In the genomic region with DNA sequence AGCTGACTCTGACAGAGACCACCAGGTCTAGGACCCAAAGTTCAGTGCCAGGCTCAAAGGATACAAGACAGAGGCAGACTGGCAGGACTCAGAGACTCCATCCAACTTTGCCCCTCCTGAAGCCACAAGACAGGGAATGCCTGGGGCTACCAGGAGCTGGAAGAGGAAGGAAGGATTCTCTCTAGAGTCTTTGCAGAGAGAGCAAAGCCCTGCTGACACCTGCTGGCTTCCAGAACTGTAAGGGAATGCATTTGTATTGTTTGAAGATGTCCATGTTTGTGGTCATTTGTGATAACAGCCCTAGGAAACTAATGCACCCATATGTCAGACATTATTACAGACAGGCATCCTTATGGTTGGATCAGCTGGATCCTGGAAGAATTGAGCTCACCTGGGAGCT, we compare ENCODE assay signal across 20 cellular contexts.
DNase-seq lines count a peak whose midpoint lies in the region; ATAC-seq and TF ChIP-seq lines count a peak whose summit lies in the region.
"Had no signal": no experiment of that assay in that cellular context is flagged by ENCODE, and none has a peak within 500 bp of the region (broad histone marks: within the 10 kb centered on the region; RNA-seq: fewer than 3 reads in every experiment).

No MANE protein-coding gene starts in this region.

- POLR2A ChIA-PET in Caco-2 (lab: Charles Lee): no interaction called here
- POLR2A ChIA-PET in WTC11 (lab: Charles Lee): no interaction called here

- TF ChIP-seq CTCF in Caco-2 (IDR thresholded peaks at IDR 0.05; ENCODE audit: insufficient read depth in 1 of 2, low read depth in 1 of 2, low read length in 1 of 2, severe bottlenecking in 1 of 2, unreplicated experiment in 1 of 2) (no peak), WERI-Rb-1 (IDR thresholded peaks at IDR 0.05; ENCODE audit: low read depth, low read length) (peak; percentile 35; the same call in 1 of the 2 replicates), WTC11 (IDR thresholded peaks at IDR 0.05) (no peak)

- H3K4me1 Mint-ChIP-seq in Caco-2 (ENCODE audit: low read depth, unreplicated experiment): peaks cover 15% of the 10 kb centered on the region
- H3K4me1 Mint-ChIP-seq in WTC11: peaks cover 7% of the 10 kb centered on the region; the same call in 1 of the 2 replicates
- H3K4me1 Mint-ChIP-seq: CD4-positive, CD25-positive, alpha-beta regulatory T cell had no signal

- H3K36me3 Mint-ChIP-seq in Caco-2 (ENCODE audit: insufficient read depth, unreplicated experiment): peaks cover 23% of the 10 kb centered on the region
- peaks cover 8% of the 10 kb centered on the region for H3K36me3 Mint-ChIP-seq in WTC11
- H3K36me3 Mint-ChIP-seq: CD4-positive, CD25-positive, alpha-beta regulatory T cell had no signal

- DNase-seq in COR-L47 (lab: John Stamatoyannopoulos, UW) (peak; percentile 2), Caco-2 (peak in 1 of 2 experiments; percentile 9), WERI-Rb-1 (no peak), left colon (no peak), WTC11 (ENCODE audit: low spot score) (no peak)
- DNase-seq: CD4-positive, CD25-positive, alpha-beta regulatory T cell; DMS 273 treated with DMSO at 0.1 percent for 48 hours; KG1; NCI-H1105; NCI-H146; NCI-H2029; NCI-H446; NCI-H526; NK-92 treated with Interleukin-12 subunit alpha and Interleukin-12 subunit beta, amount 100 ng/mL, for 24 hours; SIG-M5 had no signal

- ATAC-seq in left colon: peak; percentile 52
- no peak for ATAC-seq in HG02759 (IDR thresholded peaks at IDR 0.05; ENCODE audit: unreplicated experiment)
- no peak for ATAC-seq in HG02970 (IDR thresholded peaks at IDR 0.05; ENCODE audit: low FRiP score, unreplicated experiment)
- no peak for ATAC-seq in WTC11
- ATAC-seq: GM23338 had no signal

- H3K9me3 ChIP-seq in Caco-2: peaks cover 15% of the 10 kb centered on the region
- peaks cover 3% of the 10 kb centered on the region for H3K9me3 ChIP-seq in WERI-Rb-1 (ENCODE audit: severe bottlenecking)
- H3K9me3 ChIP-seq: HAP-1 had no signal

- peak overlapping the region; percentile 40 for H3K27ac Mint-ChIP-seq in Caco-2 (ENCODE audit: unreplicated experiment)
- no peak overlapping the region for H3K27ac Mint-ChIP-seq in WTC11
- H3K27ac Mint-ChIP-seq: GM23338 had no signal

- no peak overlapping the region for H3K27ac ChIP-seq in WERI-Rb-1
- H3K27ac ChIP-seq: RWPE1 had no signal

- H3K36me3 ChIP-seq in Caco-2 (ENCODE audit: control insufficient read depth, insufficient read depth, low read length): no peaks in the 10 kb centered on the region
- no peaks in the 10 kb centered on the region for H3K36me3 ChIP-seq in WERI-Rb-1
- H3K36me3 ChIP-seq: HAP-1 had no signal

- CTCF ChIA-PET in Caco-2 (lab: Charles Lee): interaction anchor here (1.3 kb wide), 1 partner anchor 193 kb away, joined by 9 read pairs; no protein-coding TSS in a partner anchor
- CTCF ChIA-PET in WTC11 (lab: Charles Lee): interaction anchor here (1.3 to 1.6 kb wide), 3 partner anchors 9 to 193 kb away, joined by 4 to 9 read pairs (median 4); no protein-coding TSS in a partner anchor

- H3K4me1 ChIP-seq in Caco-2: peaks cover 18% of the 10 kb centered on the region
- H3K4me1 ChIP-seq: HAP-1 had no signal

- H3K4me3 ChIP-seq in Caco-2 (ENCODE audit: low read depth, low read length) (no peak overlapping the region), WERI-Rb-1 (ENCODE audit: low read depth, low read length) (no peak overlapping the region)
- H3K4me3 ChIP-seq: GM23338, HAP-1 had no signal

- no peak overlapping the region for H3K4me3 Mint-ChIP-seq in Caco-2 (ENCODE audit: unreplicated experiment)
- H3K4me3 Mint-ChIP-seq in WTC11: no peak overlapping the region
- H3K4me3 Mint-ChIP-seq: CD4-positive, CD25-positive, alpha-beta regulatory T cell; GM23338 had no signal

- H3K27me3 Mint-ChIP-seq in Caco-2 (ENCODE audit: insufficient read depth, unreplicated experiment) (no peaks in the 10 kb centered on the region), WTC11 (ENCODE audit: low read depth) (no peaks in the 10 kb centered on the region; the same call in 1 of the 2 replicates)

- H3K9me3 Mint-ChIP-seq in Caco-2 (ENCODE audit: unreplicated experiment): peaks cover 21% of the 10 kb centered on the region
- peaks cover 18% of the 10 kb centered on the region for H3K9me3 Mint-ChIP-seq in WTC11

- no TSS peak for BruUV-seq in Caco-2 (replicated peaks; lab: Mats Ljungman, UMichigan)

- H3K27me3 ChIP-seq in Caco-2 (replicated peaks; ENCODE audit: control insufficient read depth, insufficient read depth, low read length) (no peaks in the 10 kb centered on the region), WERI-Rb-1 (ENCODE audit: insufficient read depth, low read depth, severe bottlenecking) (no peaks in the 10 kb centered on the region)

- intact Hi-C loops in Caco-2 (cut with micrococcal nuclease; ENCODE audit: unreplicated experiment): loop anchor here (1.0 kb wide), 1 partner anchor 172 kb away; no protein-coding TSS in a partner anchor
- intact Hi-C loops in left colon (cut with DNase I, micrococcal nuclease): no loop called here

TF ChIP-seq in WTC11, 78 proteins besides CTCF, POLR2A, EP300 and RAD21 (continues in another document):
- TF ChIP-seq, protein P1, sequence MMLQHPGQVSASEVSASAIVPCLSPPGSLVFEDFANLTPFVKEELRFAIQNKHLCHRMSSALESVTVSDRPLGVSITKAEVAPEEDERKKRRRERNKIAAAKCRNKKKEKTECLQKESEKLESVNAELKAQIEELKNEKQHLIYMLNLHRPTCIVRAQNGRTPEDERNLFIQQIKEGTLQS (CRISPR knock-in tag; conservative IDR thresholded peaks at IDR 0.05): no peak
- TF ChIP-seq, protein P2, sequence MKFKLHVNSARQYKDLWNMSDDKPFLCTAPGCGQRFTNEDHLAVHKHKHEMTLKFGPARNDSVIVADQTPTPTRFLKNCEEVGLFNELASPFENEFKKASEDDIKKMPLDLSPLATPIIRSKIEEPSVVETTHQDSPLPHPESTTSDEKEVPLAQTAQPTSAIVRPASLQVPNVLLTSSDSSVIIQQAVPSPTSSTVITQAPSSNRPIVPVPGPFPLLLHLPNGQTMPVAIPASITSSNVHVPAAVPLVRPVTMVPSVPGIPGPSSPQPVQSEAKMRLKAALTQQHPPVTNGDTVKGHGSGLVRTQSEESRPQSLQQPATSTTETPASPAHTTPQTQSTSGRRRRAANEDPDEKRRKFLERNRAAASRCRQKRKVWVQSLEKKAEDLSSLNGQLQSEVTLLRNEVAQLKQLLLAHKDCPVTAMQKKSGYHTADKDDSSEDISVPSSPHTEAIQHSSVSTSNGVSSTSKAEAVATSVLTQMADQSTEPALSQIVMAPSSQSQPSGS (CRISPR knock-in tag; IDR thresholded peaks at IDR 0.05; ENCODE audit: borderline replicate concordance, low read depth): no peak
- no peak for TF ChIP-seq ETV6 (CRISPR knock-in tag; IDR thresholded peaks at IDR 0.05)
- no peak for TF ChIP-seq FOXP1 (CRISPR knock-in tag; IDR thresholded peaks at IDR 0.05; ENCODE audit: borderline replicate concordance)
- no peak for TF ChIP-seq ESRRA (CRISPR knock-in tag; IDR thresholded peaks at IDR 0.05; ENCODE audit: borderline replicate concordance)
- no peak for TF ChIP-seq SP1 (CRISPR knock-in tag; conservative IDR thresholded peaks at IDR 0.05)
- no peak for TF ChIP-seq JAZF1 (CRISPR knock-in tag; IDR thresholded peaks at IDR 0.05)
- TF ChIP-seq ZNF317 (CRISPR knock-in tag; IDR thresholded peaks at IDR 0.05; ENCODE audit: borderline replicate concordance, low read depth): no peak
- no peak for TF ChIP-seq FOXJ3 (CRISPR knock-in tag; IDR thresholded peaks at IDR 0.05; ENCODE audit: borderline replicate concordance)
- TF ChIP-seq, protein P3, sequence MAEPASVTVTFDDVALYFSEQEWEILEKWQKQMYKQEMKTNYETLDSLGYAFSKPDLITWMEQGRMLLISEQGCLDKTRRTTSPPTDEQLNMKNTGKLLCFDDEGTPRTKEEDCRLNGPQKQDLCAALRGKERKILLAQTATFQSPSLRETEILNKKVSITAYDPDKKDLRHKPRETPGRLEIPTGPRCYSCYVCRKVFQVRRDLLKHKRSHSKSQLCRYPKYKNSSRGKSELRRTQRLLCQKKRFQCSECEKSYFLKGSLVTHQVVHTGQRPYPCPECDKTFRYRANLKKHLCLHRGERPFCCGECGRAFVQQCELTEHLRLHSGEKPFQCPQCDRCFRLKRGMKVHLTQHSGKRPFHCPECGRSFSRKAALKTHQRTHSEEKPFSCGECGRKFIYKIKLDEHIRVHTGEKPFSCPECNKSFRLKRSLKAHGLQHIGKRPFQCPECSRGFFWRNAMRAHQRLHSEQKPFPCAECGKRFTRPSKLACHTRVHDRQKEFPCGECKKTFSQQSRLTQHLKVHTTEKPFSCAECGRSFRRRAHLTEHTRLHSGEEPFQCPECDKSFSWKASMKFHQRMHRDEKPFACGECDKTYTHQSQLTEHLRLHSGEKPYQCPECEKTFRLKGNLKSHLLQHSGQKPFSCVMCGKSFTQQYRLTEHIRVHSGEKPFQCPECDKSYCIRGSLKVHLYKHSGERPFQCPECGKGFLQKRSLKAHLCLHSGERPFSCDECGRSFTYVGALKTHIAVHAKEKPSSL (CRISPR knock-in tag; conservative IDR thresholded peaks at IDR 0.05): no peak
- no peak for TF ChIP-seq CREB1 (CRISPR knock-in tag; IDR thresholded peaks at IDR 0.05)
- TF ChIP-seq ZNF396 (CRISPR knock-in tag; IDR thresholded peaks at IDR 0.05; ENCODE audit: borderline replicate concordance): no peak
- TF ChIP-seq, protein P4, sequence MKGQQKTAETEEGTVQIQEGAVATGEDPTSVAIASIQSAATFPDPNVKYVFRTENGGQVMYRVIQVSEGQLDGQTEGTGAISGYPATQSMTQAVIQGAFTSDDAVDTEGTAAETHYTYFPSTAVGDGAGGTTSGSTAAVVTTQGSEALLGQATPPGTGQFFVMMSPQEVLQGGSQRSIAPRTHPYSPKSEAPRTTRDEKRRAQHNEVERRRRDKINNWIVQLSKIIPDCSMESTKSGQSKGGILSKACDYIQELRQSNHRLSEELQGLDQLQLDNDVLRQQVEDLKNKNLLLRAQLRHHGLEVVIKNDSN (CRISPR knock-in tag; IDR thresholded peaks at IDR 0.05): no peak
- TF ChIP-seq TEAD1 (CRISPR knock-in tag; IDR thresholded peaks at IDR 0.05): no peak
- TF ChIP-seq, protein P5, sequence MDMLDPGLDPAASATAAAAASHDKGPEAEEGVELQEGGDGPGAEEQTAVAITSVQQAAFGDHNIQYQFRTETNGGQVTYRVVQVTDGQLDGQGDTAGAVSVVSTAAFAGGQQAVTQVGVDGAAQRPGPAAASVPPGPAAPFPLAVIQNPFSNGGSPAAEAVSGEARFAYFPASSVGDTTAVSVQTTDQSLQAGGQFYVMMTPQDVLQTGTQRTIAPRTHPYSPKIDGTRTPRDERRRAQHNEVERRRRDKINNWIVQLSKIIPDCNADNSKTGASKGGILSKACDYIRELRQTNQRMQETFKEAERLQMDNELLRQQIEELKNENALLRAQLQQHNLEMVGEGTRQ (CRISPR knock-in tag; IDR thresholded peaks at IDR 0.05): no peak
